14 cellular contexts compared by ENCODE assay signal in genomic region chr18:78730564-78731422, GRCh38.
"Had no signal": no experiment of that assay in that cellular context is flagged by ENCODE, and none has a peak within 500 bp of the region (broad histone marks: within the 10 kb centered on the region; RNA-seq: fewer than 3 reads in every experiment).

No MANE protein-coding gene starts in this region.

- H3K27ac ChIP-seq: gastroesophageal sphincter, left lung, right atrium auricular region, SJCRH30 had no signal

- H3K27me3 Mint-ChIP-seq: activated B cell treated with CpG ODN at 0.5 μM for 24 hours; activated CD8-positive, alpha-beta T cell treated with anti-CD3 and anti-CD28 coated beads for 36 hours; activated naive CD8-positive, alpha-beta T cell treated with anti-CD3 and anti-CD28 coated beads, Interleukin-2, amount 50 U/mL, for 24 hours had no signal

- H3K4me3 Mint-ChIP-seq: activated B cell treated with CpG ODN at 0.5 μM for 24 hours; activated CD8-positive, alpha-beta T cell treated with anti-CD3 and anti-CD28 coated beads for 36 hours; activated naive CD4-positive, alpha-beta T cell treated with anti-CD3 and anti-CD28 coated beads for 36 hours; activated naive CD8-positive, alpha-beta T cell treated with anti-CD3 and anti-CD28 coated beads, Interleukin-2, amount 50 U/mL, for 24 hours; activated T-cell treated with anti-CD3 and anti-CD28 coated beads, Interleukin-2, amount 50 U/mL, for 72 hours; naive thymus-derived CD8-positive, alpha-beta T cell had no signal

- H3K4me1 Mint-ChIP-seq: activated B cell treated with CpG ODN at 0.5 μM for 24 hours; activated naive CD8-positive, alpha-beta T cell treated with anti-CD3 and anti-CD28 coated beads, Interleukin-2, amount 50 U/mL, for 24 hours; naive thymus-derived CD8-positive, alpha-beta T cell had no signal

- H3K36me3 Mint-ChIP-seq: naive thymus-derived CD8-positive, alpha-beta T cell had no signal

- H3K27me3 ChIP-seq: right atrium auricular region, SJCRH30 had no signal

- H3K9me3 ChIP-seq: gastroesophageal sphincter, left lung, right atrium auricular region, SJCRH30 had no signal

- H3K4me3 ChIP-seq: gastroesophageal sphincter, left lung, right atrium auricular region, SJCRH30 had no signal

- ATAC-seq: activated CD8-positive, alpha-beta T cell treated with anti-CD3 and anti-CD28 coated beads for 36 hours; activated naive CD8-positive, alpha-beta T cell treated with anti-CD3 and anti-CD28 coated beads, Interleukin-2, amount 50 U/mL, for 24 hours; activated T-cell treated with anti-CD3 and anti-CD28 coated beads, Interleukin-2, amount 50 U/mL, for 72 hours; gastroesophageal sphincter; left lung; naive thymus-derived CD8-positive, alpha-beta T cell had no signal

- H3K4me1 ChIP-seq: gastroesophageal sphincter, left lung, right atrium auricular region, SJCRH30 had no signal

- H3K36me3 ChIP-seq: gastroesophageal sphincter, left lung, right atrium auricular region, SJCRH30 had no signal

- DNase-seq: activated B cell treated with CpG ODN at 0.5 μM for 24 hours; activated CD4-positive, alpha-beta T cell treated with anti-CD3 and anti-CD28 coated beads for 48 hours; activated CD8-positive, alpha-beta T cell treated with anti-CD3 and anti-CD28 coated beads for 36 hours; activated naive CD4-positive, alpha-beta T cell treated with anti-CD3 and anti-CD28 coated beads for 36 hours; activated naive CD8-positive, alpha-beta T cell treated with anti-CD3 and anti-CD28 coated beads, Interleukin-2, amount 50 U/mL, for 24 hours; activated T-cell treated with anti-CD3 and anti-CD28 coated beads, Interleukin-2, amount 50 U/mL, for 72 hours; dermis blood vessel endothelial cell; mammary epithelial cell; naive thymus-derived CD8-positive, alpha-beta T cell; SJCRH30; stimulated activated CD4-positive, alpha-beta T cell treated with anti-CD3 and anti-CD28 coated beads, Interleukin-1b, Interleukin-23, amount 100 ng/mL, for 48 hours had no signal

- H3K9me3 Mint-ChIP-seq: activated B cell treated with CpG ODN at 0.5 μM for 24 hours; activated CD8-positive, alpha-beta T cell treated with anti-CD3 and anti-CD28 coated beads for 36 hours; activated naive CD4-positive, alpha-beta T cell treated with anti-CD3 and anti-CD28 coated beads for 36 hours; activated naive CD8-positive, alpha-beta T cell treated with anti-CD3 and anti-CD28 coated beads, Interleukin-2, amount 50 U/mL, for 24 hours; activated T-cell treated with anti-CD3 and anti-CD28 coated beads, Interleukin-2, amount 50 U/mL, for 72 hours; naive thymus-derived CD8-positive, alpha-beta T cell had no signal
